Comparison of ENCODE assay signal across 11 cellular contexts in genomic region chr15:89406756-89407650, GRCh38.
A peak's percentile ranks its signal among the peaks of the same experiment; 100 is the strongest.
DNase-seq lines count a peak whose midpoint lies in the region; ATAC-seq lines count a peak whose summit lies in the region.
"Had no signal": no experiment of that assay in that cellular context is flagged by ENCODE, and none has a peak within 500 bp of the region (broad histone marks: within the 10 kb centered on the region; RNA-seq: fewer than 3 reads in every experiment).

No MANE protein-coding gene starts in this region.

- no peak overlapping the region for H3K9ac ChIP-seq in iPS-18a (ENCODE audit: low read length)

- POLR2A ChIA-PET in activated CD8-positive, alpha-beta T cell treated with anti-CD3 and anti-CD28 coated beads, Interleukin-2, amount 10 ng/mL, durations not matched to agents 7 days and 5 days (lab: Charles Lee) = interaction anchor here (0.6 kb wide), 1 partner anchor 20 kb away, joined by 3 read pairs; no protein-coding TSS in a partner anchor

- no peaks in the 10 kb centered on the region for H3K36me3 ChIP-seq in iPS-18a (ENCODE audit: control insufficient read depth, low read depth, low read length)

- peak overlapping the region; percentile 22 for H3K4me3 ChIP-seq in iPS-18a (ENCODE audit: low read length)

- no peak overlapping the region for H3K27ac Mint-ChIP-seq in activated CD8-positive, alpha-beta memory T cell treated with anti-CD3 and anti-CD28 coated beads, Interleukin-2, amount 10 ng/mL, durations not matched to agents 7 days and 5 days
- no peak overlapping the region for H3K27ac Mint-ChIP-seq in activated CD8-positive, alpha-beta T cell treated with anti-CD3 and anti-CD28 coated beads, Interleukin-2, amount 10 ng/mL, durations not matched to agents 7 days and 5 days
- peak overlapping the region in 1 of 2 donors; percentile 59 for H3K27ac Mint-ChIP-seq in stimulated activated naive CD8-positive, alpha-beta T cell treated with anti-CD3 and anti-CD28 coated beads, Interleukin-15, amount 100 ng/mL, for 72 hours

- H3K27ac ChIP-seq in iPS-18a (ENCODE audit: low read length) = no peak overlapping the region
- H3K27ac ChIP-seq: VCaP had no signal

- DNase-seq in activated CD8-positive, alpha-beta memory T cell treated with anti-CD3 and anti-CD28 coated beads for 24 hours = peak; percentile 62
- DNase-seq in activated CD8-positive, alpha-beta memory T cell treated with anti-CD3 and anti-CD28 coated beads, Interleukin-2, amount 10 ng/mL, durations not matched to agents 7 days and 5 days = no peak
- no peak for DNase-seq in activated CD8-positive, alpha-beta T cell treated with anti-CD3 and anti-CD28 coated beads, Interleukin-2, amount 10 ng/mL, durations not matched to agents 7 days and 5 days
- DNase-seq in stimulated activated naive CD8-positive, alpha-beta T cell treated with anti-CD3 and anti-CD28 coated beads, Interleukin-15, amount 100 ng/mL, for 72 hours = no peak
- no peak for DNase-seq in NCI-H526 treated with DMSO at 0.1 percent for 48 hours (lab: John Stamatoyannopoulos, UW)
- no peak for DNase-seq in SK-N-DZ (ENCODE audit: low spot score)
- no peak for DNase-seq in NCI-H2171 treated with DMSO at 0.1 percent for 48 hours (lab: John Stamatoyannopoulos, UW)
- DNase-seq: AML-193, NCI-H82 had no signal

- peaks cover 96% of the 10 kb centered on the region for H3K27me3 Mint-ChIP-seq in activated CD8-positive, alpha-beta memory T cell treated with anti-CD3 and anti-CD28 coated beads, Interleukin-2, amount 10 ng/mL, durations not matched to agents 7 days and 5 days
- H3K27me3 Mint-ChIP-seq in activated CD8-positive, alpha-beta T cell treated with anti-CD3 and anti-CD28 coated beads, Interleukin-2, amount 10 ng/mL, durations not matched to agents 7 days and 5 days (ENCODE audit: low read depth) = peaks cover 89% of the 10 kb centered on the region
- peaks cover 100% of the 10 kb centered on the region for H3K27me3 Mint-ChIP-seq in stimulated activated naive CD8-positive, alpha-beta T cell treated with anti-CD3 and anti-CD28 coated beads, Interleukin-15, amount 100 ng/mL, for 72 hours

- CTCF ChIA-PET in activated CD8-positive, alpha-beta memory T cell treated with anti-CD3 and anti-CD28 coated beads, Interleukin-2, amount 10 ng/mL, durations not matched to agents 7 days and 5 days (lab: Charles Lee) = interaction anchor here (0.6 to 1.9 kb wide), 4 partner anchors 23 to 690 kb away, joined by 3 to 8 read pairs (median 3); no protein-coding TSS in a partner anchor
- CTCF ChIA-PET in activated CD8-positive, alpha-beta T cell treated with anti-CD3 and anti-CD28 coated beads, Interleukin-2, amount 10 ng/mL, durations not matched to agents 7 days and 5 days (lab: Charles Lee) = interaction anchor here (0.9 to 2.0 kb wide), 3 partner anchors 7 to 200 kb away, joined by 3 to 8 read pairs (median 4); no protein-coding TSS in a partner anchor

- H3K36me3 Mint-ChIP-seq in activated CD8-positive, alpha-beta memory T cell treated with anti-CD3 and anti-CD28 coated beads, Interleukin-2, amount 10 ng/mL, durations not matched to agents 7 days and 5 days = no peaks in the 10 kb centered on the region
- H3K36me3 Mint-ChIP-seq in activated CD8-positive, alpha-beta T cell treated with anti-CD3 and anti-CD28 coated beads, Interleukin-2, amount 10 ng/mL, durations not matched to agents 7 days and 5 days (ENCODE audit: low read depth) = no peaks in the 10 kb centered on the region

- H3K4me1 Mint-ChIP-seq in activated CD8-positive, alpha-beta memory T cell treated with anti-CD3 and anti-CD28 coated beads, Interleukin-2, amount 10 ng/mL, durations not matched to agents 7 days and 5 days = peaks cover 43% of the 10 kb centered on the region
- peaks cover 50% of the 10 kb centered on the region for H3K4me1 Mint-ChIP-seq in activated CD8-positive, alpha-beta T cell treated with anti-CD3 and anti-CD28 coated beads, Interleukin-2, amount 10 ng/mL, durations not matched to agents 7 days and 5 days (ENCODE audit: low read depth)
- H3K4me1 Mint-ChIP-seq in stimulated activated naive CD8-positive, alpha-beta T cell treated with anti-CD3 and anti-CD28 coated beads, Interleukin-15, amount 100 ng/mL, for 72 hours = peaks cover 71% of the 10 kb centered on the region

- H3K9me3 ChIP-seq in iPS-18a (ENCODE audit: control insufficient read depth, low read depth, low read length) = no peaks in the 10 kb centered on the region

- no peak for ATAC-seq in activated CD8-positive, alpha-beta memory T cell treated with anti-CD3 and anti-CD28 coated beads, Interleukin-2, amount 10 ng/mL, durations not matched to agents 7 days and 5 days
- no peak for ATAC-seq in activated CD8-positive, alpha-beta T cell treated with anti-CD3 and anti-CD28 coated beads, Interleukin-2, amount 10 ng/mL, durations not matched to agents 7 days and 5 days
- no peak for ATAC-seq in stimulated activated naive CD8-positive, alpha-beta T cell treated with anti-CD3 and anti-CD28 coated beads, Interleukin-15, amount 100 ng/mL, for 72 hours

- H3K4me1 ChIP-seq in iPS-18a (ENCODE audit: control insufficient read depth, low read depth, low read length) = peaks cover 25% of the 10 kb centered on the region

- H3K27me3 ChIP-seq in iPS-18a (ENCODE audit: control insufficient read depth, insufficient read depth, low read length) = peaks cover 100% of the 10 kb centered on the region

- H3K9me3 Mint-ChIP-seq in activated CD8-positive, alpha-beta memory T cell treated with anti-CD3 and anti-CD28 coated beads, Interleukin-2, amount 10 ng/mL, durations not matched to agents 7 days and 5 days (ENCODE audit: low read depth) = no peaks in the 10 kb centered on the region
- no peaks in the 10 kb centered on the region for H3K9me3 Mint-ChIP-seq in activated CD8-positive, alpha-beta T cell treated with anti-CD3 and anti-CD28 coated beads, Interleukin-2, amount 10 ng/mL, durations not matched to agents 7 days and 5 days (ENCODE audit: insufficient read depth)
- no peaks in the 10 kb centered on the region for H3K9me3 Mint-ChIP-seq in stimulated activated naive CD8-positive, alpha-beta T cell treated with anti-CD3 and anti-CD28 coated beads, Interleukin-15, amount 100 ng/mL, for 72 hours

- H3K4me3 Mint-ChIP-seq in activated CD8-positive, alpha-beta memory T cell treated with anti-CD3 and anti-CD28 coated beads, Interleukin-2, amount 10 ng/mL, durations not matched to agents 7 days and 5 days = no peak overlapping the region
- H3K4me3 Mint-ChIP-seq in activated CD8-positive, alpha-beta T cell treated with anti-CD3 and anti-CD28 coated beads, Interleukin-2, amount 10 ng/mL, durations not matched to agents 7 days and 5 days = peak overlapping the region; percentile 31
- peak overlapping the region; percentile 50 to 71 for H3K4me3 Mint-ChIP-seq in stimulated activated naive CD8-positive, alpha-beta T cell treated with anti-CD3 and anti-CD28 coated beads, Interleukin-15, amount 100 ng/mL, for 72 hours
